22 cellular contexts compared by ENCODE assay signal in the genomic region with DNA sequence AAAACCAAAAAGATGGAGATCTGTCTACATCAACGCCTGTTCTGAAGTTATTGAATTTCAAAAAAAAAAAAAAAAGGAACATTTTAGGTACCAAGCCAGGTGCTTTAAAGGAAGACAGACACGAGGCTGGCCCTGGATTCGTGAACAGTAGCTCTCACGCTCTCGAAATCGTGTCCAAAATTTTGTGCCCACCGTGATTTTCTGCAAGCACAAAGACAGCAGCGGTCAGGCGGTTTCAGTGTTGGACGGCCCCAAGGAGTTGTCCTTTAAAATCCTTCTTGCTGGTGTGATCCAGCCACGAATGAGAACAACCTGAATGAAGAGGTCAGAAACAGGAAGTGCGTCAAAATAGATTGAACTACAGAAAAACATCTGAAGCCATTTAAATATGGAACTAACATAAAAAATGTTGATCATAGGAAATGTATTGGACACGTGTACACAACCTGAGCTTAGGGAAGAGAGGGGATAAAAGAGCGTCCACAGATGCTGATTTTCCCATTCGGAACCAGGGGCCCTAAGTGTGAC.
DNase-seq lines count a peak whose midpoint lies in the region; ATAC-seq, FAIRE-seq and TF ChIP-seq lines count a peak whose summit lies in the region.
"Had no signal": no experiment of that assay in that cellular context is flagged by ENCODE, and none has a peak within 500 bp of the region (broad histone marks: within the 10 kb centered on the region; RNA-seq: fewer than 3 reads in every experiment).

No MANE protein-coding gene starts in this region.

- intact Hi-C loops in IMR-90 (cut with micrococcal nuclease), result no loop called here
- intact Hi-C loops in K562 (cut with micrococcal nuclease), result no loop called here

- H2BK5ac ChIP-seq in IMR-90 (ENCODE audit: low read depth, low read length, poor library complexity, severe bottlenecking), result no peak overlapping the region

- H3K4me1 ChIP-seq in IMR-90 (ENCODE audit: control insufficient read depth, insufficient read depth, low read length) (peaks cover 7% of the 10 kb centered on the region), K562 (replicated peaks in 1 of 2; ENCODE audit: control insufficient read depth in 2 of 2, insufficient read depth in 2 of 2, low read length in 2 of 2) (peaks cover 0 to 2% of the 10 kb centered on the region in 2 experiments; a peak in 1 of 5 replicates), osteoblast (ENCODE audit: insufficient read depth, low read length) (peaks cover 18% of the 10 kb centered on the region)
- H3K4me1 ChIP-seq: BLaER1 treated with 17β-estradiol and CSF1 and Interleukin-3, amounts not matched to agents 10 nM and 100 nM had no signal

- no peak overlapping the region for H2AK9ac ChIP-seq in IMR-90 (replicated peaks; ENCODE audit: low read depth, low read length, poor library complexity)

- H3K4me2 ChIP-seq in IMR-90 (ENCODE audit: low read depth, low read length) (no peak overlapping the region), K562 (ENCODE audit: insufficient read depth, low read length) (peak overlapping the region; percentile 63), osteoblast (ENCODE audit: insufficient read depth, low read length) (no peak overlapping the region)
- H3K4me2 ChIP-seq: A549; BLaER1 treated with 17β-estradiol and CSF1 and Interleukin-3, amounts not matched to agents 10 nM and 100 nM had no signal

- peaks cover 0 to 13% of the 10 kb centered on the region in 2 experiments; a peak in 1 of 4 replicates for H3K79me1 ChIP-seq in IMR-90 (ENCODE audit: low read depth in 1 of 2, low read length in 2 of 2)

- ATAC-seq in IMR-90 (ENCODE audit: low read depth) (no peak), K562 (no peak), GM21723 (IDR thresholded peaks at IDR 0.05; ENCODE audit: unreplicated experiment) (no peak), GM18511 (IDR thresholded peaks at IDR 0.05; ENCODE audit: unreplicated experiment) (no peak), GM21360 (IDR thresholded peaks at IDR 0.05; ENCODE audit: unreplicated experiment) (no peak)
- ATAC-seq: A549, SK-N-SH treated with all-trans-retinoic acid at 6 μM for 48 hours, T-cell had no signal

- H3K36me3 ChIP-seq in IMR-90 (ENCODE audit: control insufficient read depth, insufficient read depth, low read length), result no peaks in the 10 kb centered on the region
- H3K36me3 ChIP-seq in K562 (ENCODE audit: control insufficient read depth, insufficient read depth, low read length), result no peaks in the 10 kb centered on the region
- H3K36me3 ChIP-seq in osteoblast (ENCODE audit: insufficient read depth, low read length), result peaks cover 6% of the 10 kb centered on the region
- H3K36me3 ChIP-seq: BLaER1 treated with 17β-estradiol and CSF1 and Interleukin-3, amounts not matched to agents 10 nM and 100 nM had no signal

- H3K9me3 ChIP-seq in IMR-90 (ENCODE audit: control insufficient read depth, insufficient read depth, low read length), result no peaks in the 10 kb centered on the region
- no peaks in the 10 kb centered on the region for H3K9me3 ChIP-seq in K562 (replicated peaks; ENCODE audit: control insufficient read depth, insufficient read depth, low read depth, low read length)
- no peaks in the 10 kb centered on the region for H3K9me3 ChIP-seq in osteoblast (ENCODE audit: low read depth, low read length)
- H3K9me3 ChIP-seq: A549 had no signal

- no peak overlapping the region for H2BK20ac ChIP-seq in IMR-90 (ENCODE audit: low read depth, low read length)

- TF ChIP-seq CTCF in IMR-90 (conservative IDR thresholded peaks at IDR 0.05; ENCODE audit: low read depth, low read length), result no peak
- TF ChIP-seq CTCF in K562 (IDR thresholded peaks at IDR 0.05 in 2 of 3, conservative IDR thresholded peaks at IDR 0.05 in 1 of 3; ENCODE audit: insufficient read depth in 2 of 3, low read depth in 1 of 3, low read length in 3 of 3), result no peak
- no peak for TF ChIP-seq CTCF in osteoblast (IDR thresholded peaks at IDR 0.05; ENCODE audit: extremely low read depth, low read depth, low read length)

- dilution Hi-C loops in IMR-90 (cut with HindIII; ENCODE audit: low sequenced_read_pairs, unreplicated experiment), result no loop called here

- H2AFZ ChIP-seq in IMR-90 (replicated peaks; ENCODE audit: low read length, poor library complexity) (no peak overlapping the region), K562 (ENCODE audit: low read depth, low read length) (peak overlapping the region; percentile 87), osteoblast (ENCODE audit: low read length) (no peak overlapping the region)
- H2AFZ ChIP-seq: GM23248 had no signal

- H3K18ac ChIP-seq in IMR-90 (ENCODE audit: low read depth, low read length), result no peak overlapping the region

- H4K8ac ChIP-seq in IMR-90 (ENCODE audit: low read depth in 2 of 2, low read length in 2 of 2), result no peak overlapping the region

- no peak overlapping the region for H2BK120ac ChIP-seq in IMR-90 (ENCODE audit: low read depth, low read length)

- H4K91ac ChIP-seq in IMR-90 (ENCODE audit: insufficient read depth, low read depth, low read length), result 0 out of 2 replicates have a peak overlapping the region, but pooled peaks have one; percentile 23

- H3K9me1 ChIP-seq in IMR-90 (ENCODE audit: insufficient read depth, low read length) (peaks cover 3% of the 10 kb centered on the region; the same call in 1 of the 2 replicates), K562 (ENCODE audit: control insufficient read depth, insufficient read depth, low read length) (no peaks in the 10 kb centered on the region)

- H3K14ac ChIP-seq in IMR-90 (replicated peaks; ENCODE audit: low read depth, low read length), result no peak overlapping the region

- H3K27ac ChIP-seq in IMR-90 (ENCODE audit: insufficient read depth, low read length) (no peak overlapping the region), K562 (ENCODE audit: extremely low read depth, low read depth, low read length) (no peak overlapping the region), osteoblast (ENCODE audit: low read depth, low read length) (no peak overlapping the region)
- H3K27ac ChIP-seq: A549; BLaER1 treated with 17β-estradiol and CSF1 and Interleukin-3, amounts not matched to agents 10 nM and 100 nM; GM23248 had no signal

- no peak for TF ChIP-seq EP300 in K562 (IDR thresholded peaks at IDR 0.05; ENCODE audit: low read length)

- H3K4ac ChIP-seq in IMR-90 (ENCODE audit: low read depth, low read length), result no peak overlapping the region

- H4K20me1 ChIP-seq in IMR-90 (ENCODE audit: insufficient read depth, low read length) (no peaks in the 10 kb centered on the region), K562 (replicated peaks; ENCODE audit: control insufficient read depth, insufficient read depth, low read length) (no peaks in the 10 kb centered on the region; the same call in 1 of the 2 replicates), osteoblast (ENCODE audit: insufficient read depth, low read length) (no peaks in the 10 kb centered on the region)
- H4K20me1 ChIP-seq: BLaER1 treated with 17β-estradiol and CSF1 and Interleukin-3, amounts not matched to agents 10 nM and 100 nM had no signal

- DNase-seq in GM12891 (ENCODE audit: insufficient read length, low spot score), result no peak
- DNase-seq in IMR-90, result no peak
- DNase-seq in K562 (ENCODE audit: extremely low read depth in 1 of 4, low spot score in 3 of 4), result no peak
- DNase-seq in osteoblast (ENCODE audit: insufficient read length, low spot score, missing footprints), result peak; percentile 61
- DNase-seq in AG08396 (ENCODE audit: low spot score), result no peak
- DNase-seq: CD8-positive, alpha-beta memory T cell; DMS79; GM23248; KBM-7; NCI-H1092; NCI-H1436 treated with DMSO at 0.1 percent for 48 hours; NCI-H2081; NCI-H774; RPMI8226; SHP77 treated with DMSO at 0.1 percent for 48 hours had no signal

- H3K79me2 ChIP-seq in K562 (ENCODE audit: control insufficient read depth, insufficient read depth, low read length) (no peaks in the 10 kb centered on the region), osteoblast (ENCODE audit: insufficient read depth, low read length) (no peaks in the 10 kb centered on the region)

- no peak overlapping the region for H4K5ac ChIP-seq in IMR-90 (ENCODE audit: low read depth, low read length)

- no peak overlapping the region for H2BK15ac ChIP-seq in IMR-90 (ENCODE audit: low read depth, low read length)

- CTCF ChIA-PET in IMR-90 (lab: Yijun Ruan, JAX) (no interaction called here), K562 (lab: Yijun Ruan, JAX; ENCODE audit: low intra/inter-chr PET ratio) (no interaction called here)

- WGBS in IMR-90 (ENCODE audit: extremely low coverage in 2 of 2, insufficient read length in 1 of 2), 2 experiments, result 95% methylated on average over 9 of the region's 15 CpGs; no CpG with 5 or more reads in 1 of the 2 experiments
- 12% methylated on average over 15 of the region's 15 CpGs for WGBS in K562 (ENCODE audit: insufficient coverage, low coverage, missing lambda C conversion rate)

- in situ Hi-C loops in IMR-90 (cut with MboI; ENCODE audit: low sequenced_read_pairs), result no loop called here
- in situ Hi-C loops in K562 (cut with MboI), result no loop called here

- TF ChIP-seq POLR2A in GM12891 (IDR thresholded peaks at IDR 0.05; ENCODE audit: low read depth, low read length) (no peak), IMR-90 (IDR thresholded peaks at IDR 0.05; ENCODE audit: low read depth, low read length) (no peak), K562 (conservative IDR thresholded peaks at IDR 0.05) (no peak)

- H3K4me3 ChIP-seq in IMR-90 (ENCODE audit: insufficient read depth, low read depth, low read length) (no peak overlapping the region), K562 (peak overlapping the region; percentile 26), osteoblast (ENCODE audit: insufficient read depth, low read length) (no peak overlapping the region)
- H3K4me3 ChIP-seq: A549; BLaER1 treated with 17β-estradiol and CSF1 and Interleukin-3, amounts not matched to agents 10 nM and 100 nM; GM23248 had no signal

- no peak overlapping the region for H3K9ac ChIP-seq in IMR-90 (ENCODE audit: low read depth, low read length)
- no peak overlapping the region for H3K9ac ChIP-seq in K562 (ENCODE audit: insufficient read depth in 1 of 2, low read depth in 2 of 2, low read length in 2 of 2)
- H3K9ac ChIP-seq: BLaER1 treated with 17β-estradiol and CSF1 and Interleukin-3, amounts not matched to agents 10 nM and 100 nM; GM23248 had no signal

- H3K27me3 ChIP-seq in IMR-90 (ENCODE audit: control insufficient read depth, insufficient read depth, low read length), result no peaks in the 10 kb centered on the region
- H3K27me3 ChIP-seq in K562 (ENCODE audit: control insufficient read depth in 2 of 2, insufficient read depth in 2 of 2, low read length in 2 of 2), result peaks cover 27 to 48% of the 10 kb centered on the region in 2 experiments
- no peaks in the 10 kb centered on the region for H3K27me3 ChIP-seq in osteoblast (ENCODE audit: insufficient read depth, low read length)
- H3K27me3 ChIP-seq: BLaER1 treated with 17β-estradiol and CSF1 and Interleukin-3, amounts not matched to agents 10 nM and 100 nM had no signal

- H3K23ac ChIP-seq in IMR-90 (ENCODE audit: low read depth, low read length), result no peak overlapping the region

- no peak for FAIRE-seq in GM12891 (lab: Jason Lieb, UNC)
- FAIRE-seq in K562 (lab: Jason Lieb, UNC), result no peak
- FAIRE-seq: A549 had no signal

- BruUV-seq in IMR-90 (replicated peaks; lab: Mats Ljungman, UMichigan) (no TSS peak), K562 (replicated peaks; lab: Mats Ljungman, UMichigan) (no TSS peak)

- POLR2A ChIA-PET in IMR-90 (lab: Charles Lee; ENCODE audit: unreplicated experiment) (no interaction called here), K562 (lab: Yijun Ruan, JAX) (interaction anchor here (0.7 kb wide), 1 partner anchor 24 kb away, joined by 3 read pairs; no protein-coding TSS in a partner anchor)

- TF ChIP-seq RAD21 in IMR-90 (IDR thresholded peaks at IDR 0.05; ENCODE audit: low read length) (no peak), K562 (CRISPR knock-in tag; conservative IDR thresholded peaks at IDR 0.05 in 1 of 2, IDR thresholded peaks at IDR 0.05 in 1 of 2) (no peak)

- H3K56ac ChIP-seq in IMR-90 (ENCODE audit: extremely low read depth, insufficient read depth, low read length), result no peak overlapping the region

- no peak overlapping the region for H2AK5ac ChIP-seq in IMR-90 (ENCODE audit: low read depth, low read length)
